Comparison of ENCODE assay signal across 27 cellular contexts in genomic region chr9:630817-631216, GRCh38.
DNase-seq lines count a peak whose midpoint lies in the region; ATAC-seq and TF ChIP-seq lines count a peak whose summit lies in the region.
"Had no signal": no experiment of that assay in that cellular context is flagged by ENCODE, and none has a peak within 500 bp of the region (broad histone marks: within the 10 kb centered on the region; RNA-seq: fewer than 3 reads in every experiment).

No MANE protein-coding gene starts in this region.

- no CpG with 5 or more reads among the region's 7 CpGs for whole genome bisulfite sequencing in trophoblast cell (ENCODE audit: extremely low coverage, insufficient coverage, insufficient read length)

- H2BK120ac ChIP-seq in trophoblast cell (ENCODE audit: insufficient read depth, low read length, poor library complexity) = no peak overlapping the region

- H3K23ac ChIP-seq in trophoblast cell (ENCODE audit: low read length) = no peak overlapping the region

- peak overlapping the region; percentile 83 for H3K4me3 Mint-ChIP-seq in type B pancreatic cell
- no peak overlapping the region for H3K4me3 Mint-ChIP-seq in stimulated activated naive B cell treated with anti-CD40 and anti-IgM and Interleukin-4, amounts not matched to agents 10 μg/mL and 1 μg/mL and 100 μg/mL, for 72 hours
- H3K4me3 Mint-ChIP-seq: activated CD8-positive, alpha-beta T cell treated with anti-CD3 and anti-CD28 coated beads for 36 hours; activated naive CD8-positive, alpha-beta T cell; CD14-positive monocyte had no signal

- H3K4ac ChIP-seq in trophoblast cell (ENCODE audit: low read depth, low read length) = no peak overlapping the region

- no peak overlapping the region for H3K4me3 ChIP-seq in trophoblast cell (ENCODE audit: low read depth, low read length)
- H3K4me3 ChIP-seq: dorsolateral prefrontal cortex, lung, mucosa of descending colon, pancreas, upper lobe of right lung had no signal

- H3K27me3 ChIP-seq in trophoblast cell (ENCODE audit: insufficient read depth, low read length) = no peaks in the 10 kb centered on the region
- H3K27me3 ChIP-seq: dorsolateral prefrontal cortex, pancreas, upper lobe of right lung had no signal

- peaks cover under 1% of the 10 kb centered on the region for H3K79me1 ChIP-seq in trophoblast cell (ENCODE audit: low read length)

- H4K12ac ChIP-seq in trophoblast cell (ENCODE audit: low read depth, low read length) = no peak overlapping the region

- no peak overlapping the region for H2AFZ ChIP-seq in trophoblast cell (ENCODE audit: insufficient read depth, low read length, poor library complexity)

- H2BK5ac ChIP-seq in trophoblast cell (ENCODE audit: low read depth, low read length, poor library complexity) = no peak overlapping the region

- DNase-seq in HCEC 1CT = peak; percentile 72
- DNase-seq in RWPE1 (ENCODE audit: low spot score) = no peak
- DNase-seq in epithelial cell of prostate (ENCODE audit: low read depth, low spot score) = no peak
- DNase-seq in type B pancreatic cell (ENCODE audit: extremely low spot score, unreplicated experiment) = no peak
- DNase-seq in stimulated activated naive B cell treated with anti-CD40 and anti-IgM and Interleukin-4, amounts not matched to agents 10 μg/mL and 1 μg/mL and 100 μg/mL, for 72 hours = no peak
- no peak for DNase-seq in NCI-H1694 treated with DMSO at 0.1 percent for 48 hours (lab: John Stamatoyannopoulos, UW)
- DNase-seq in trophoblast cell = no peak
- DNase-seq: activated CD4-positive, alpha-beta T cell treated with anti-CD3 and anti-CD28 coated beads for 1 hour; activated CD8-positive, alpha-beta T cell treated with anti-CD3 and anti-CD28 coated beads for 36 hours; dorsolateral prefrontal cortex; glutamatergic neuron; GOT3; kidney glomerular epithelial cell; mucosa of descending colon; NCI-H1417 treated with DMSO at 0.1 percent for 48 hours; NCI-H2081 treated with DMSO at 0.1 percent for 48 hours; NCI-H446 treated with DMSO at 0.1 percent for 48 hours; NCI-H82; pancreas; retina; stimulated activated CD4-positive, alpha-beta T cell treated with anti-CD3 and anti-CD28 coated beads, Interleukin-2, amount 100 ng/mL, for 48 hours; upper lobe of right lung had no signal

- POLR2A ChIA-PET in RWPE1 (lab: Yijun Ruan, JAX; ENCODE audit: low non-redundant PET) = no interaction called here

- peaks cover 40% of the 10 kb centered on the region for H3K4me1 Mint-ChIP-seq in type B pancreatic cell (ENCODE audit: unreplicated experiment)
- no peaks in the 10 kb centered on the region for H3K4me1 Mint-ChIP-seq in stimulated activated naive B cell treated with anti-CD40 and anti-IgM and Interleukin-4, amounts not matched to agents 10 μg/mL and 1 μg/mL and 100 μg/mL, for 72 hours
- H3K4me1 Mint-ChIP-seq: CD14-positive monocyte had no signal

- H3K9ac ChIP-seq in trophoblast cell (ENCODE audit: low read length) = no peak overlapping the region

- no peaks in the 10 kb centered on the region for H3K27me3 Mint-ChIP-seq in type B pancreatic cell
- peaks cover 0 to 3% of the 10 kb centered on the region in 2 donors for H3K27me3 Mint-ChIP-seq in stimulated activated naive B cell treated with anti-CD40 and anti-IgM and Interleukin-4, amounts not matched to agents 10 μg/mL and 1 μg/mL and 100 μg/mL, for 72 hours
- H3K27me3 Mint-ChIP-seq: activated CD8-positive, alpha-beta T cell treated with anti-CD3 and anti-CD28 coated beads for 36 hours; activated naive CD8-positive, alpha-beta T cell; IgD-negative memory B cell had no signal

- TF ChIP-seq CTCF in RWPE1 (conservative IDR thresholded peaks at IDR 0.05; ENCODE audit: low read depth) (no peak), type B pancreatic cell (conservative IDR thresholded peaks at IDR 0.05) (no peak)

- H3K36me3 Mint-ChIP-seq in type B pancreatic cell = peaks cover 20% of the 10 kb centered on the region
- H3K36me3 Mint-ChIP-seq in stimulated activated naive B cell treated with anti-CD40 and anti-IgM and Interleukin-4, amounts not matched to agents 10 μg/mL and 1 μg/mL and 100 μg/mL, for 72 hours = peaks cover 0 to 4% of the 10 kb centered on the region in 2 donors
- H3K36me3 Mint-ChIP-seq: CD14-positive monocyte had no signal

- H4K91ac ChIP-seq in trophoblast cell (ENCODE audit: low read depth, low read length) = no peak overlapping the region

- CTCF ChIA-PET in RWPE1 (lab: Yijun Ruan, JAX) = no interaction called here

- H3K9me3 ChIP-seq in trophoblast cell (ENCODE audit: insufficient read depth, low read depth, low read length) = peaks cover 1% of the 10 kb centered on the region
- H3K9me3 ChIP-seq: pancreas, upper lobe of right lung had no signal

- peak overlapping the region; percentile 42 for H3K27ac ChIP-seq in RWPE1
- H3K27ac ChIP-seq in epithelial cell of prostate = peak overlapping the region; percentile 85
- H3K27ac ChIP-seq in trophoblast cell (ENCODE audit: low read depth, low read length) = no peak overlapping the region
- H3K27ac ChIP-seq: dorsolateral prefrontal cortex, pancreas, upper lobe of right lung had no signal

- no peak for ATAC-seq in stimulated activated naive B cell treated with anti-CD40 and anti-IgM and Interleukin-4, amounts not matched to agents 10 μg/mL and 1 μg/mL and 100 μg/mL, for 72 hours (replicated peaks)
- ATAC-seq: mucosa of descending colon, pancreas, SK-N-SH treated with all-trans-retinoic acid at 6 μM for 48 hours, upper lobe of right lung had no signal

- no peak overlapping the region for H3K18ac ChIP-seq in trophoblast cell (ENCODE audit: low read length)

- H3K79me2 ChIP-seq in trophoblast cell (ENCODE audit: control insufficient read depth, insufficient read depth, low read length, poor library complexity) = no peaks in the 10 kb centered on the region

- H3K4me1 ChIP-seq in trophoblast cell (ENCODE audit: control insufficient read depth in 1 of 2, insufficient read depth in 2 of 2, low read length in 2 of 2) = peaks cover 3 to 11% of the 10 kb centered on the region in 2 experiments
- H3K4me1 ChIP-seq: pancreas had no signal

- H3K9me3 Mint-ChIP-seq in type B pancreatic cell = peaks cover 9% of the 10 kb centered on the region
- peaks cover 2 to 3% of the 10 kb centered on the region in 2 donors for H3K9me3 Mint-ChIP-seq in stimulated activated naive B cell treated with anti-CD40 and anti-IgM and Interleukin-4, amounts not matched to agents 10 μg/mL and 1 μg/mL and 100 μg/mL, for 72 hours
- H3K9me3 Mint-ChIP-seq: activated CD8-positive, alpha-beta T cell treated with anti-CD3 and anti-CD28 coated beads for 36 hours had no signal

- H3K27ac Mint-ChIP-seq in type B pancreatic cell = peak overlapping the region; percentile 93
- H3K27ac Mint-ChIP-seq in stimulated activated naive B cell treated with anti-CD40 and anti-IgM and Interleukin-4, amounts not matched to agents 10 μg/mL and 1 μg/mL and 100 μg/mL, for 72 hours = no peak overlapping the region
- H3K27ac Mint-ChIP-seq: activated CD8-positive, alpha-beta T cell treated with anti-CD3 and anti-CD28 coated beads for 36 hours; activated naive CD8-positive, alpha-beta T cell had no signal

- no peak overlapping the region for H4K8ac ChIP-seq in trophoblast cell (ENCODE audit: low read depth, low read length)

- no peaks in the 10 kb centered on the region for H3K36me3 ChIP-seq in trophoblast cell (ENCODE audit: control insufficient read depth in 1 of 2, insufficient read depth in 2 of 2, low read length in 2 of 2)
- H3K36me3 ChIP-seq: pancreas, upper lobe of right lung had no signal

- H3K14ac ChIP-seq in trophoblast cell (ENCODE audit: low read length) = no peak overlapping the region

- no peak overlapping the region for H2AK5ac ChIP-seq in trophoblast cell (ENCODE audit: low read length)

- H2BK12ac ChIP-seq in trophoblast cell (ENCODE audit: low read length) = no peak overlapping the region

- no peak overlapping the region for H3K4me2 ChIP-seq in trophoblast cell (ENCODE audit: low read length)
